ENCODE assay signal across 34 cellular contexts in genomic region chr13:85316501-85316900, GRCh38.
"Had no signal": no experiment of that assay in that cellular context is flagged by ENCODE, and none has a peak within 500 bp of the region (broad histone marks: within the 10 kb centered on the region; RNA-seq: fewer than 3 reads in every experiment).

No MANE protein-coding gene starts in this region.

- H3K4me3 Mint-ChIP-seq: activated CD4-positive, alpha-beta memory T cell treated with anti-CD3 and anti-CD28 coated beads for 36 hours; activated CD4-positive, alpha-beta T cell treated with anti-CD3 and anti-CD28 coated beads, Interleukin-2, amount 10 ng/mL, durations not matched to agents 24 days and 14 days; activated naive CD4-positive, alpha-beta T cell treated with anti-CD3 and anti-CD28 coated beads, Interleukin-2, amount 10 ng/mL, durations not matched to agents 7 days and 5 days; activated naive CD8-positive, alpha-beta T cell treated with anti-CD3 and anti-CD28 coated beads, Interleukin-2, amount 10 ng/mL, durations not matched to agents 7 days and 5 days; activated T-helper 1 cell treated with anti-CD3 and anti-CD28 coated beads, Interleukin-12 subunit alpha, Interleukin-12 subunit beta, Interleukin-2, Interleukin-4 antibody, amounts not matched to agents 30 ng/mL and 10 ng/mL and 1 ng/mL, durations not matched to agents 14 hours and 24 hours and 36 hours; dendritic cell treated with granulocyte-macrophage colony-stimulating factor and Interleukin-4, amounts not matched to agents 40 ng/mL and 50 ng/mL, for 4 days; naive B cell; neural crest cell; stimulated activated memory B cell treated with anti-CD40 and anti-IgM and Interleukin-4, amounts not matched to agents 10 μg/mL and 1 μg/mL and 100 μg/mL, for 72 hours; stimulated activated naive CD8-positive, alpha-beta T cell treated with anti-CD3 and anti-CD28 coated beads, Interleukin-15, amount 100 ng/mL, for 72 hours had no signal

- H3K4me1 Mint-ChIP-seq: activated CD4-positive, alpha-beta T cell treated with anti-CD3 and anti-CD28 coated beads, Interleukin-2, amount 10 ng/mL, durations not matched to agents 24 days and 14 days; activated naive CD4-positive, alpha-beta T cell treated with anti-CD3 and anti-CD28 coated beads, Interleukin-2, amount 10 ng/mL, durations not matched to agents 7 days and 5 days; activated naive CD8-positive, alpha-beta T cell treated with anti-CD3 and anti-CD28 coated beads, Interleukin-2, amount 10 ng/mL, durations not matched to agents 7 days and 5 days; naive B cell; stimulated activated memory B cell treated with anti-CD40 and anti-IgM and Interleukin-4, amounts not matched to agents 10 μg/mL and 1 μg/mL and 100 μg/mL, for 72 hours; stimulated activated naive CD8-positive, alpha-beta T cell treated with anti-CD3 and anti-CD28 coated beads, Interleukin-15, amount 100 ng/mL, for 72 hours had no signal

- H3K36me3 ChIP-seq: gastrocnemius medialis, thyroid gland, upper lobe of left lung, vagina had no signal

- H3K27ac ChIP-seq: epithelial cell of prostate, gastrocnemius medialis, parathyroid adenoma, psoas muscle, thyroid gland, upper lobe of left lung, vagina had no signal

- H3K4me1 ChIP-seq: gastrocnemius medialis, parathyroid adenoma, psoas muscle, thyroid gland, upper lobe of left lung, vagina had no signal

- DNase-seq: activated CD4-positive, alpha-beta memory T cell treated with anti-CD3 and anti-CD28 coated beads for 36 hours; activated CD4-positive, alpha-beta T cell treated with anti-CD3 and anti-CD28 coated beads, Interleukin-2, amount 10 ng/mL, durations not matched to agents 24 days and 14 days; activated CD4-positive, CD25-positive, alpha-beta regulatory T cell treated with anti-CD3 and anti-CD28 coated beads, Interleukin-2, amount 50 U/mL, for 72 hours; activated CD8-positive, alpha-beta memory T cell treated with anti-CD3 and anti-CD28 coated beads, Interleukin-2, amount 50 U/mL, for 4 hours; activated gamma-delta T cell; activated naive CD4-positive, alpha-beta T cell treated with anti-CD3 and anti-CD28 coated beads, Interleukin-2, amount 10 ng/mL, durations not matched to agents 7 days and 5 days; activated naive CD8-positive, alpha-beta T cell treated with anti-CD3 and anti-CD28 coated beads, Interleukin-2, amount 10 ng/mL, durations not matched to agents 7 days and 5 days; activated T-cell treated with anti-CD3 and anti-CD28 coated beads, Interleukin-2, amount 50 U/mL, for 1 hour; amniotic stem cell; central memory CD4-positive, alpha-beta T cell; gastrocnemius medialis; head of caudate nucleus; hippocampal formation; left cardiac atrium; mammary epithelial cell; naive B cell; occipital lobe; psoas muscle; stimulated activated CD4-positive, alpha-beta T cell treated with anti-CD3 and anti-CD28 coated beads, Interleukin-1b, Interleukin-23, amount 100 ng/mL, for 48 hours; stimulated activated CD4-positive, alpha-beta T cell treated with anti-CD3 and anti-CD28 coated beads, Interleukin-4, amount 100 ng/mL, for 4 hours; stimulated activated CD8-positive, alpha-beta memory T cell treated with anti-CD3 and anti-CD28 coated beads, Interleukin-4, amount 100 ng/mL, for 48 hours; stimulated activated naive CD8-positive, alpha-beta T cell treated with anti-CD3 and anti-CD28 coated beads, Interleukin-15, amount 100 ng/mL, for 72 hours; substantia nigra; T-helper 2 cell; thyroid gland; upper lobe of left lung had no signal

- H3K9ac ChIP-seq: parathyroid adenoma had no signal

- ATAC-seq: gastrocnemius medialis; left cardiac atrium; psoas muscle; stimulated activated memory B cell treated with anti-CD40 and anti-IgM and Interleukin-4, amounts not matched to agents 10 μg/mL and 1 μg/mL and 100 μg/mL, for 72 hours; stimulated activated naive CD8-positive, alpha-beta T cell treated with anti-CD3 and anti-CD28 coated beads, Interleukin-15, amount 100 ng/mL, for 72 hours had no signal

- H3K36me3 Mint-ChIP-seq: activated CD4-positive, alpha-beta memory T cell treated with anti-CD3 and anti-CD28 coated beads for 36 hours; activated naive CD4-positive, alpha-beta T cell treated with anti-CD3 and anti-CD28 coated beads, Interleukin-2, amount 10 ng/mL, durations not matched to agents 7 days and 5 days; activated naive CD8-positive, alpha-beta T cell treated with anti-CD3 and anti-CD28 coated beads, Interleukin-2, amount 10 ng/mL, durations not matched to agents 7 days and 5 days; naive B cell; stimulated activated memory B cell treated with anti-CD40 and anti-IgM and Interleukin-4, amounts not matched to agents 10 μg/mL and 1 μg/mL and 100 μg/mL, for 72 hours had no signal

- H3K27me3 ChIP-seq: gastrocnemius medialis, thyroid gland, upper lobe of left lung, vagina had no signal

- H3K4me2 ChIP-seq: smooth muscle cell had no signal

- H3K79me2 ChIP-seq: parathyroid adenoma had no signal

- H3K4me3 ChIP-seq: gastrocnemius medialis, psoas muscle, smooth muscle cell, thyroid gland, upper lobe of left lung, vagina had no signal

- H3K9me3 ChIP-seq: gastrocnemius medialis, psoas muscle, thyroid gland, upper lobe of left lung, vagina had no signal

- H3K27ac Mint-ChIP-seq: activated CD4-positive, alpha-beta memory T cell treated with anti-CD3 and anti-CD28 coated beads for 36 hours; activated CD4-positive, alpha-beta T cell treated with anti-CD3 and anti-CD28 coated beads, Interleukin-2, amount 10 ng/mL, durations not matched to agents 24 days and 14 days; activated naive CD4-positive, alpha-beta T cell treated with anti-CD3 and anti-CD28 coated beads, Interleukin-2, amount 10 ng/mL, durations not matched to agents 7 days and 5 days; activated naive CD8-positive, alpha-beta T cell treated with anti-CD3 and anti-CD28 coated beads, Interleukin-2, amount 10 ng/mL, durations not matched to agents 7 days and 5 days; activated T-helper 1 cell treated with anti-CD3 and anti-CD28 coated beads, Interleukin-12 subunit alpha, Interleukin-12 subunit beta, Interleukin-2, Interleukin-4 antibody, amounts not matched to agents 30 ng/mL and 10 ng/mL and 1 ng/mL, durations not matched to agents 14 hours and 24 hours and 36 hours; dendritic cell treated with granulocyte-macrophage colony-stimulating factor and Interleukin-4, amounts not matched to agents 40 ng/mL and 50 ng/mL, for 4 days; naive B cell; stimulated activated memory B cell treated with anti-CD40 and anti-IgM and Interleukin-4, amounts not matched to agents 10 μg/mL and 1 μg/mL and 100 μg/mL, for 72 hours; stimulated activated naive CD8-positive, alpha-beta T cell treated with anti-CD3 and anti-CD28 coated beads, Interleukin-15, amount 100 ng/mL, for 72 hours had no signal

- H2AFZ ChIP-seq: parathyroid adenoma had no signal

- H3K27me3 Mint-ChIP-seq: activated CD4-positive, alpha-beta memory T cell treated with anti-CD3 and anti-CD28 coated beads for 36 hours; activated CD4-positive, alpha-beta T cell treated with anti-CD3 and anti-CD28 coated beads, Interleukin-2, amount 10 ng/mL, durations not matched to agents 24 days and 14 days; activated naive CD4-positive, alpha-beta T cell treated with anti-CD3 and anti-CD28 coated beads, Interleukin-2, amount 10 ng/mL, durations not matched to agents 7 days and 5 days; activated naive CD8-positive, alpha-beta T cell treated with anti-CD3 and anti-CD28 coated beads, Interleukin-2, amount 10 ng/mL, durations not matched to agents 7 days and 5 days; dendritic cell treated with granulocyte-macrophage colony-stimulating factor and Interleukin-4, amounts not matched to agents 40 ng/mL and 50 ng/mL, for 4 days; naive B cell; stimulated activated memory B cell treated with anti-CD40 and anti-IgM and Interleukin-4, amounts not matched to agents 10 μg/mL and 1 μg/mL and 100 μg/mL, for 72 hours; stimulated activated naive CD8-positive, alpha-beta T cell treated with anti-CD3 and anti-CD28 coated beads, Interleukin-15, amount 100 ng/mL, for 72 hours had no signal

- H3K9me3 Mint-ChIP-seq: activated CD4-positive, alpha-beta T cell treated with anti-CD3 and anti-CD28 coated beads, Interleukin-2, amount 10 ng/mL, durations not matched to agents 24 days and 14 days; activated naive CD8-positive, alpha-beta T cell treated with anti-CD3 and anti-CD28 coated beads, Interleukin-2, amount 10 ng/mL, durations not matched to agents 7 days and 5 days; dendritic cell treated with granulocyte-macrophage colony-stimulating factor and Interleukin-4, amounts not matched to agents 40 ng/mL and 50 ng/mL, for 4 days; neural crest cell; stimulated activated naive CD8-positive, alpha-beta T cell treated with anti-CD3 and anti-CD28 coated beads, Interleukin-15, amount 100 ng/mL, for 72 hours had no signal
